In the genomic region with DNA sequence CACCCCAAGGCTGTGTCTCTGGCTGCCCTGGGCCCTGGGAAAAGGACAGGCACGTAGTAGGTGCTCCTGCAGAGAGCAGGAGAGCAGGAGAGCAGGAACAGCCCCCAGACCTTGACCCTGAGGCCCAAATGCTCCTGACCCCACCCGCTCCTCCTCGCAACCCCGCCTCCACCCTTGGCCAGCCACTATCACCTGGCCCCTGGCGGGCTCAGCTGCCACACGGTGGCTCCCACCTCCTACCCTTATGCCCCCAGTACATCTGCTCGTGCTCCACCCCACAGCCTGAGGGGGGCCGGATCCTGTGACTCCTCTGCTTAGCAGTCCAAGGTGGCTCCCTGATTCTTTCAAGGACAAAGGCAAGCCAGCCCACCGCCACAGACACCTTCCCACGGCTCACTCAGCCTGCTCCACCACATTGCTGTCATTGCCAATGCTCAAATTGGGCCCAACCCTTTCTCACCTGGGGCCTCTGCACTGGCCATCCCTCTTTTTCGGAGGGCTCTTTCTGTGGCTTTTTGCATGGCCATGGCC, we compare ENCODE assay signal across 2 cellular contexts.
TF ChIP-seq lines count a peak whose summit lies in the region.

No MANE protein-coding gene starts in this region.

TF ChIP-seq in SK-N-SH, 30 proteins besides CTCF, POLR2A, EP300 and RAD21:
- TF ChIP-seq SIN3A (IDR thresholded peaks at IDR 0.05; ENCODE audit: borderline replicate concordance, low read depth, low read length) = no peak

TF ChIP-seq in SK-N-SH treated with all-trans-retinoic acid at 6 μM for 48 hours, 23 proteins besides CTCF, POLR2A, EP300 and RAD21:
- no peak for TF ChIP-seq ESRRG (CRISPR knock-in tag; IDR thresholded peaks at IDR 0.05)
- TF ChIP-seq, protein P1, sequence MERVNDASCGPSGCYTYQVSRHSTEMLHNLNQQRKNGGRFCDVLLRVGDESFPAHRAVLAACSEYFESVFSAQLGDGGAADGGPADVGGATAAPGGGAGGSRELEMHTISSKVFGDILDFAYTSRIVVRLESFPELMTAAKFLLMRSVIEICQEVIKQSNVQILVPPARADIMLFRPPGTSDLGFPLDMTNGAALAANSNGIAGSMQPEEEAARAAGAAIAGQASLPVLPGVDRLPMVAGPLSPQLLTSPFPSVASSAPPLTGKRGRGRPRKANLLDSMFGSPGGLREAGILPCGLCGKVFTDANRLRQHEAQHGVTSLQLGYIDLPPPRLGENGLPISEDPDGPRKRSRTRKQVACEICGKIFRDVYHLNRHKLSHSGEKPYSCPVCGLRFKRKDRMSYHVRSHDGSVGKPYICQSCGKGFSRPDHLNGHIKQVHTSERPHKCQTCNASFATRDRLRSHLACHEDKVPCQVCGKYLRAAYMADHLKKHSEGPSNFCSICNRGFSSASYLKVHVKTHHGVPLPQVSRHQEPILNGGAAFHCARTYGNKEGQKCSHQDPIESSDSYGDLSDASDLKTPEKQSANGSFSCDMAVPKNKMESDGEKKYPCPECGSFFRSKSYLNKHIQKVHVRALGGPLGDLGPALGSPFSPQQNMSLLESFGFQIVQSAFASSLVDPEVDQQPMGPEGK (CRISPR knock-in tag; IDR thresholded peaks at IDR 0.05; ENCODE audit: borderline replicate concordance) = no peak
- no peak for TF ChIP-seq BACH2 (CRISPR knock-in tag; IDR thresholded peaks at IDR 0.05; ENCODE audit: borderline replicate concordance)
- TF ChIP-seq ARNTL (CRISPR knock-in tag; IDR thresholded peaks at IDR 0.05; ENCODE audit: borderline replicate concordance, low read depth) = no peak
- no peak for TF ChIP-seq CSDC2 (CRISPR knock-in tag; IDR thresholded peaks at IDR 0.05)
- no peak for TF ChIP-seq SNAI2 (CRISPR knock-in tag; IDR thresholded peaks at IDR 0.05)
- no peak for TF ChIP-seq ZNF8 (CRISPR knock-in tag; IDR thresholded peaks at IDR 0.05)
- TF ChIP-seq ZFP3 (CRISPR knock-in tag; IDR thresholded peaks at IDR 0.05) = no peak
- no peak for TF ChIP-seq ISL1 (CRISPR knock-in tag; IDR thresholded peaks at IDR 0.05)
- TF ChIP-seq ZFP30 (CRISPR knock-in tag; IDR thresholded peaks at IDR 0.05) = no peak
- no peak for TF ChIP-seq TOX (CRISPR knock-in tag; IDR thresholded peaks at IDR 0.05; ENCODE audit: borderline replicate concordance)
- no peak for TF ChIP-seq POU6F1 (CRISPR knock-in tag; IDR thresholded peaks at IDR 0.05; ENCODE audit: borderline replicate concordance, low read depth)
- TF ChIP-seq, protein P2, sequence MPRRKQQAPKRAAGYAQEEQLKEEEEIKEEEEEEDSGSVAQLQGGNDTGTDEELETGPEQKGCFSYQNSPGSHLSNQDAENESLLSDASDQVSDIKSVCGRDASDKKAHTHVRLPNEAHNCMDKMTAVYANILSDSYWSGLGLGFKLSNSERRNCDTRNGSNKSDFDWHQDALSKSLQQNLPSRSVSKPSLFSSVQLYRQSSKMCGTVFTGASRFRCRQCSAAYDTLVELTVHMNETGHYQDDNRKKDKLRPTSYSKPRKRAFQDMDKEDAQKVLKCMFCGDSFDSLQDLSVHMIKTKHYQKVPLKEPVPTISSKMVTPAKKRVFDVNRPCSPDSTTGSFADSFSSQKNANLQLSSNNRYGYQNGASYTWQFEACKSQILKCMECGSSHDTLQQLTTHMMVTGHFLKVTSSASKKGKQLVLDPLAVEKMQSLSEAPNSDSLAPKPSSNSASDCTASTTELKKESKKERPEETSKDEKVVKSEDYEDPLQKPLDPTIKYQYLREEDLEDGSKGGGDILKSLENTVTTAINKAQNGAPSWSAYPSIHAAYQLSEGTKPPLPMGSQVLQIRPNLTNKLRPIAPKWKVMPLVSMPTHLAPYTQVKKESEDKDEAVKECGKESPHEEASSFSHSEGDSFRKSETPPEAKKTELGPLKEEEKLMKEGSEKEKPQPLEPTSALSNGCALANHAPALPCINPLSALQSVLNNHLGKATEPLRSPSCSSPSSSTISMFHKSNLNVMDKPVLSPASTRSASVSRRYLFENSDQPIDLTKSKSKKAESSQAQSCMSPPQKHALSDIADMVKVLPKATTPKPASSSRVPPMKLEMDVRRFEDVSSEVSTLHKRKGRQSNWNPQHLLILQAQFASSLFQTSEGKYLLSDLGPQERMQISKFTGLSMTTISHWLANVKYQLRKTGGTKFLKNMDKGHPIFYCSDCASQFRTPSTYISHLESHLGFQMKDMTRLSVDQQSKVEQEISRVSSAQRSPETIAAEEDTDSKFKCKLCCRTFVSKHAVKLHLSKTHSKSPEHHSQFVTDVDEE (CRISPR knock-in tag; IDR thresholded peaks at IDR 0.05) = no peak
- no peak for TF ChIP-seq ZNF565 (CRISPR knock-in tag; conservative IDR thresholded peaks at IDR 0.05; ENCODE audit: low read depth)
TF ChIP-seq in SK-N-SH treated with all-trans-retinoic acid at 6 μM for 48 hours: peak in this region for 0.
